18 cellular contexts compared by ENCODE assay signal in genomic region chr6:142349215-142349823, GRCh38. TPM values are rescaled to one million over a fixed set of nuclear protein-coding genes. Genes with fewer than 3 reads are reported as not detected.
A peak's percentile ranks its signal among the peaks of the same experiment; 100 is the strongest.
DNase-seq lines count a peak whose midpoint lies in the region; ATAC-seq and TF ChIP-seq lines count a peak whose summit lies in the region.
"Had no signal": no experiment of that assay in that cellular context is flagged by ENCODE, and none has a peak within 500 bp of the region (broad histone marks: within the 10 kb centered on the region; RNA-seq: fewer than 3 reads in every experiment).

No MANE protein-coding gene starts in this region.

- H2AFZ ChIP-seq in SK-N-SH (ENCODE audit: low read depth) (no peak overlapping the region), hepatocyte (no peak overlapping the region)
- H2AFZ ChIP-seq: GM23338 had no signal

- H4K20me1 ChIP-seq in SK-N-SH (ENCODE audit: insufficient read depth): no peaks in the 10 kb centered on the region
- H4K20me1 ChIP-seq in hepatocyte (ENCODE audit: insufficient read depth, poor library complexity, severe bottlenecking): no peaks in the 10 kb centered on the region
- H4K20me1 ChIP-seq: BLaER1 treated with 17β-estradiol and CSF1 and Interleukin-3, amounts not matched to agents 10 nM and 100 nM had no signal

- peaks cover 14% of the 10 kb centered on the region; the same call in 1 of the 2 replicates for H3K9me3 ChIP-seq in SK-N-SH
- H3K9me3 ChIP-seq in Panc1 (ENCODE audit: control insufficient read depth, insufficient read depth, low read depth, low read length): peaks cover 16% of the 10 kb centered on the region; the same call in 1 of the 2 replicates
- H3K9me3 ChIP-seq in right lobe of liver: no peaks in the 10 kb centered on the region
- no peaks in the 10 kb centered on the region for H3K9me3 ChIP-seq in testis
- H3K9me3 ChIP-seq in hepatocyte (ENCODE audit: low read depth): no peaks in the 10 kb centered on the region

- whole genome bisulfite sequencing in SK-N-SH (ENCODE audit: low lambda C conversion rate): 13% methylated on average over 3 of the region's 3 CpGs
- 73% methylated on average over 2 of the region's 3 CpGs for WGBS in right lobe of liver (ENCODE audit: insufficient coverage, low coverage, low lambda C conversion rate, missing lambda C conversion rate)
- whole genome bisulfite sequencing in testis, 2 donors: 81 to 93% methylated on average over 3 of the region's 3 CpGs
- WGBS in hepatocyte (ENCODE audit: low lambda C conversion rate, missing lambda C conversion rate): 84% methylated on average over 3 of the region's 3 CpGs

- DNase-seq in SK-N-SH: no peak
- DNase-seq in Panc1 (ENCODE audit: low read depth, low spot score): no peak
- no peak for DNase-seq in right lobe of liver
- DNase-seq in testis: no peak
- DNase-seq in hepatocyte (ENCODE audit: low spot score): no peak
- DNase-seq: 8988T; ACHN; Calu3; CD4-positive, alpha-beta T cell; DMS 273 treated with DMSO at 0.1 percent for 48 hours; DMS79 treated with DMSO at 0.1 percent for 48 hours; EL; H9 had no signal

- no peak overlapping the region for H3K4me3 ChIP-seq in SK-N-SH (ENCODE audit: low read depth in 2 of 2, low read length in 1 of 2)
- H3K4me3 ChIP-seq in Panc1 (ENCODE audit: low read depth in 2 of 2, low read length in 2 of 2): no peak overlapping the region
- no peak overlapping the region for H3K4me3 ChIP-seq in right lobe of liver
- no peak overlapping the region for H3K4me3 ChIP-seq in testis
- H3K4me3 ChIP-seq in hepatocyte: no peak overlapping the region
- H3K4me3 ChIP-seq: BLaER1 treated with 17β-estradiol and CSF1 and Interleukin-3, amounts not matched to agents 10 nM and 100 nM; GM23338 had no signal

- no peak overlapping the region; the same call in 1 of the 2 replicates for H3K4me2 ChIP-seq in SK-N-SH
- H3K4me2 ChIP-seq in hepatocyte: no peak overlapping the region
- H3K4me2 ChIP-seq: BLaER1 treated with 17β-estradiol and CSF1 and Interleukin-3, amounts not matched to agents 10 nM and 100 nM; GM23338 had no signal

- no peak for TF ChIP-seq RAD21 in SK-N-SH (IDR thresholded peaks at IDR 0.05; ENCODE audit: low read length)

- H3K4me1 ChIP-seq in SK-N-SH (ENCODE audit: control insufficient read depth in 1 of 2, insufficient read depth in 2 of 2, low read depth in 1 of 2, low read length in 1 of 2) (no peaks in the 10 kb centered on the region; a peak in 2 of 4 replicates), Panc1 (ENCODE audit: control insufficient read depth, insufficient read depth, low read length) (peaks cover 38% of the 10 kb centered on the region), right lobe of liver (peaks cover 0 to 13% (median 0%) of the 10 kb centered on the region in 4 donors), testis (no peaks in the 10 kb centered on the region), hepatocyte (ENCODE audit: insufficient read depth) (no peaks in the 10 kb centered on the region)
- H3K4me1 ChIP-seq: BLaER1 treated with 17β-estradiol and CSF1 and Interleukin-3, amounts not matched to agents 10 nM and 100 nM had no signal

- no peak overlapping the region for H3K9ac ChIP-seq in SK-N-SH
- H3K9ac ChIP-seq: BLaER1 treated with 17β-estradiol and CSF1 and Interleukin-3, amounts not matched to agents 10 nM and 100 nM had no signal

- intact Hi-C loops in Panc1 (cut with micrococcal nuclease; ENCODE audit: unreplicated experiment): no loop called here
- intact Hi-C loops in right lobe of liver (cut with DNase I): no loop called here
- intact Hi-C loops in testis (cut with DNase I; ENCODE audit: low total_unique reads): no loop called here

- in situ Hi-C loops in Panc1 (cut with HindIII; ENCODE audit: low pct_unique_long_range_greater_than_20kb, low sequenced_read_pairs): no loop called here

- BruUV-seq in Panc1 (replicated peaks; lab: Mats Ljungman, UMichigan): no TSS peak

- POLR2A ChIA-PET in SK-N-SH (lab: Yijun Ruan, JAX) (no interaction called here), Panc1 (lab: Charles Lee) (no interaction called here)

- TF ChIP-seq CTCF in SK-N-SH (IDR thresholded peaks at IDR 0.05) (no peak), Panc1 (IDR thresholded peaks at IDR 0.05) (no peak), right lobe of liver (IDR thresholded peaks at IDR 0.05) (no peak), testis (IDR thresholded peaks at IDR 0.05) (no peak), hepatocyte (IDR thresholded peaks at IDR 0.05; ENCODE audit: poor library complexity) (no peak)

- H3K27me3 ChIP-seq in SK-N-SH (ENCODE audit: insufficient read depth): no peaks in the 10 kb centered on the region
- no peaks in the 10 kb centered on the region for H3K27me3 ChIP-seq in Panc1 (ENCODE audit: control insufficient read depth, insufficient read depth, low read length)
- H3K27me3 ChIP-seq in right lobe of liver: no peaks in the 10 kb centered on the region
- H3K27me3 ChIP-seq in testis: no peaks in the 10 kb centered on the region
- no peaks in the 10 kb centered on the region for H3K27me3 ChIP-seq in hepatocyte
- H3K27me3 ChIP-seq: BLaER1 treated with 17β-estradiol and CSF1 and Interleukin-3, amounts not matched to agents 10 nM and 100 nM had no signal

- H3K9me2 ChIP-seq in SK-N-SH (no peaks in the 10 kb centered on the region), hepatocyte (replicated peaks; ENCODE audit: insufficient read depth) (no peaks in the 10 kb centered on the region)

- TF ChIP-seq POLR2A in right lobe of liver (IDR thresholded peaks at IDR 0.05) (no peak), testis (IDR thresholded peaks at IDR 0.05) (no peak)

- peaks cover 20% of the 10 kb centered on the region for H3F3A ChIP-seq in SK-N-SH (replicated peaks; ENCODE audit: insufficient read depth)

- peaks cover 0 to 17% of the 10 kb centered on the region in 2 experiments for H3K36me3 ChIP-seq in SK-N-SH (replicated peaks in 1 of 2; ENCODE audit: control insufficient read depth in 1 of 2, insufficient read depth in 2 of 2, low read length in 1 of 2)
- H3K36me3 ChIP-seq in Panc1 (ENCODE audit: control insufficient read depth, insufficient read depth, low read length): no peaks in the 10 kb centered on the region
- no peaks in the 10 kb centered on the region for H3K36me3 ChIP-seq in right lobe of liver
- no peaks in the 10 kb centered on the region for H3K36me3 ChIP-seq in testis (ENCODE audit: low read depth, missing control alignments)
- no peaks in the 10 kb centered on the region for H3K36me3 ChIP-seq in hepatocyte (replicated peaks; ENCODE audit: insufficient read depth, low read depth)
- H3K36me3 ChIP-seq: BLaER1 treated with 17β-estradiol and CSF1 and Interleukin-3, amounts not matched to agents 10 nM and 100 nM had no signal

- CTCF ChIA-PET in SK-N-SH (lab: Yijun Ruan, JAX): no interaction called here
- CTCF ChIA-PET in Panc1 (lab: Charles Lee): no interaction called here

- H3K79me2 ChIP-seq in SK-N-SH (ENCODE audit: insufficient read depth): peaks cover 72% of the 10 kb centered on the region
- no peaks in the 10 kb centered on the region for H3K79me2 ChIP-seq in hepatocyte

- ATAC-seq in SK-N-SH treated with all-trans-retinoic acid at 6 μM for 48 hours: peak; percentile 22
- peak; percentile 56; the same call in 1 of the 2 replicates for ATAC-seq in Panc1
- peak; percentile 65 for ATAC-seq in esophagus mucosa
- ATAC-seq in right lobe of liver: peak; percentile 41 to 60 (median 50)
- ATAC-seq in GM19463 (IDR thresholded peaks at IDR 0.05; ENCODE audit: unreplicated experiment): no peak
- ATAC-seq: GM23338 had no signal

- no peak for TF ChIP-seq EP300 in SK-N-SH (IDR thresholded peaks at IDR 0.05; ENCODE audit: borderline replicate concordance in 1 of 2, low read depth in 1 of 2, low read length in 1 of 2)

- H3K27ac ChIP-seq in SK-N-SH (ENCODE audit: low read depth in 2 of 2, low read length in 1 of 2): peak overlapping the region in 1 of 2 experiments; percentile 24; a peak in 1 of 4 replicates
- H3K27ac ChIP-seq in Panc1 (ENCODE audit: low read length): peak overlapping the region; percentile 78
- H3K27ac ChIP-seq in right lobe of liver: peak overlapping the region in 1 of 3 donors; percentile 14
- H3K27ac ChIP-seq in testis: no peak overlapping the region
- H3K27ac ChIP-seq in hepatocyte: no peak overlapping the region
- H3K27ac ChIP-seq: BLaER1 treated with 17β-estradiol and CSF1 and Interleukin-3, amounts not matched to agents 10 nM and 100 nM had no signal

TF ChIP-seq in SK-N-SH treated with all-trans-retinoic acid at 6 μM for 48 hours, 23 proteins besides CTCF, POLR2A, EP300 and RAD21 (continues in another document):
- no peak for TF ChIP-seq CSDC2 (CRISPR knock-in tag; IDR thresholded peaks at IDR 0.05)
- TF ChIP-seq ZNF565 (CRISPR knock-in tag; conservative IDR thresholded peaks at IDR 0.05; ENCODE audit: low read depth): no peak

TF ChIP-seq in SK-N-SH, 30 proteins besides CTCF, POLR2A, EP300 and RAD21 (continues in another document):
- TF ChIP-seq ZBTB33 (IDR thresholded peaks at IDR 0.05; ENCODE audit: borderline replicate concordance, low read depth) (no peak), CHD2 (IDR thresholded peaks at IDR 0.05; ENCODE audit: low read length, partially characterized antibody) (no peak)

RNA-seq across cellular contexts. Expression of gene ADGRG6, which starts 47.5 kb away (rescaled TPM):
- 61.5 and 91.8 TPM in 2 replicates for polyA plus RNA-seq in SK-N-SH (2012; rRNA removed)
- polyA plus RNA-seq in SK-N-SH (2012; cell fraction: cytosol; rRNA removed): 83.4 and 84.3 TPM in 2 replicates
- polyA plus RNA-seq in SK-N-SH (2012; cell fraction: nucleus; rRNA removed): 78.5 and 178 TPM in 2 replicates
- 259 TPM for total RNA-seq in Panc1 (2021; ENCODE audit: unreplicated experiment)
- 87.8 TPM for polyA plus RNA-seq in Panc1 (2012; ENCODE audit: insufficient read length)
- 14.2 TPM for total RNA-seq in esophagus mucosa
- total RNA-seq in right lobe of liver: 100 to 1,000 TPM in 3 of 6 experiments, 10 to 100 TPM in 3; 49.6 to 114 (median 94.6) TPM
- total RNA-seq in testis: 10 to 100 TPM in 1 of 2 donors, 1 to 10 TPM in 1; 7.2 to 10.6 TPM
- 5.1 TPM for polyA plus RNA-seq in testis (ENCODE audit: insufficient read depth, low read depth, low replicate concordance)
- total RNA-seq in hepatocyte: 59.5 and 92.0 TPM in 2 replicates
- 13.9 and 15.0 TPM in 2 replicates for polyA plus RNA-seq in hepatocyte
